ENCODE assay signal across 13 cellular contexts in genomic region chr12:85527192-85527591, GRCh38.
A peak's percentile ranks its signal among the peaks of the same experiment; 100 is the strongest.
DNase-seq lines count a peak whose midpoint lies in the region; ATAC-seq and TF ChIP-seq lines count a peak whose summit lies in the region.
"Had no signal": no experiment of that assay in that cellular context is flagged by ENCODE, and none has a peak within 500 bp of the region (broad histone marks: within the 10 kb centered on the region; RNA-seq: fewer than 3 reads in every experiment).

No MANE protein-coding gene starts in this region.

- no peaks in the 10 kb centered on the region for H4K20me1 ChIP-seq in DOHH2 (ENCODE audit: control insufficient read depth, insufficient read depth, low read depth, low read length)

- peaks cover 0 to 5% (median 0%) of the 10 kb centered on the region in 4 donors for H3K4me1 Mint-ChIP-seq in naive thymus-derived CD8-positive, alpha-beta T cell
- H3K4me1 Mint-ChIP-seq: nephron progenitor cell had no signal

- H3K79me2 ChIP-seq in DOHH2 (ENCODE audit: control insufficient read depth, low read length): no peaks in the 10 kb centered on the region

- H3K36me3 ChIP-seq in DOHH2 (ENCODE audit: control insufficient read depth, low read length) (no peaks in the 10 kb centered on the region), uterus (no peaks in the 10 kb centered on the region)

- H3F3A ChIP-seq in DOHH2 (ENCODE audit: control insufficient read depth, insufficient read depth): no peaks in the 10 kb centered on the region

- peak overlapping the region; percentile 58 for H3K4me2 ChIP-seq in DOHH2 (ENCODE audit: low read length)
- H3K4me2 ChIP-seq: A549 had no signal

- no peak overlapping the region for H3K4me3 Mint-ChIP-seq in naive thymus-derived CD8-positive, alpha-beta T cell
- H3K4me3 Mint-ChIP-seq: nephron progenitor cell had no signal

- H3K9me3 ChIP-seq in DOHH2 (ENCODE audit: control insufficient read depth, insufficient read depth, low read length) (no peaks in the 10 kb centered on the region), uterus (no peaks in the 10 kb centered on the region)
- H3K9me3 ChIP-seq: A549 had no signal

- no peaks in the 10 kb centered on the region for H3K27me3 Mint-ChIP-seq in naive thymus-derived CD8-positive, alpha-beta T cell

- TF ChIP-seq CTCF in DOHH2 (IDR thresholded peaks at IDR 0.05; ENCODE audit: low read depth, low read length, poor library complexity, severe bottlenecking) (no peak), uterus (IDR thresholded peaks at IDR 0.05) (no peak)

- no peak for DNase-seq in naive thymus-derived CD8-positive, alpha-beta T cell
- no peak for DNase-seq in uterus
- no peak for DNase-seq in effector CD4-positive, alpha-beta T cell
- no peak for DNase-seq in stimulated activated CD8-positive, alpha-beta memory T cell treated with anti-CD3 and anti-CD28 coated beads, Interleukin-4, amount 100 ng/mL, for 48 hours
- DNase-seq: activated effector memory CD4-positive, alpha-beta T cell treated with anti-CD3 and anti-CD28 coated beads, Interleukin-2, amount 50 U/mL, for 16 hours; central memory CD4-positive, alpha-beta T cell; nephron progenitor cell; stimulated activated CD4-positive, alpha-beta T cell treated with anti-CD3 and anti-CD28 coated beads, Interleukin-12 subunit alpha, Interleukin-12 subunit beta, amount 100 ng/mL, for 4 hours had no signal

- peaks cover 0 to 9% (median 0%) of the 10 kb centered on the region in 9 donors for H3K9me3 Mint-ChIP-seq in naive thymus-derived CD8-positive, alpha-beta T cell
- H3K9me3 Mint-ChIP-seq: nephron progenitor cell had no signal

- peaks cover 20% of the 10 kb centered on the region for H3K4me1 ChIP-seq in DOHH2 (ENCODE audit: control insufficient read depth, low read length)
- H3K4me1 ChIP-seq in uterus: no peaks in the 10 kb centered on the region
- H3K4me1 ChIP-seq: A549 had no signal

- H3K4me3 ChIP-seq in DOHH2 (ENCODE audit: low read length): peak overlapping the region; percentile 42
- H3K4me3 ChIP-seq in uterus: no peak overlapping the region
- H3K4me3 ChIP-seq: A549 had no signal

- H3K9me2 ChIP-seq in DOHH2 (replicated peaks; ENCODE audit: control insufficient read depth, low read length): no peaks in the 10 kb centered on the region

- ATAC-seq in GM19043 (IDR thresholded peaks at IDR 0.05; ENCODE audit: low read depth, unreplicated experiment) (peak; percentile 65), HG02571 (IDR thresholded peaks at IDR 0.05; ENCODE audit: unreplicated experiment) (peak; percentile 71), HG03280 (IDR thresholded peaks at IDR 0.05; ENCODE audit: unreplicated experiment) (peak; percentile 69)
- no peak for ATAC-seq in naive thymus-derived CD8-positive, alpha-beta T cell
- ATAC-seq: A549 had no signal

- peak overlapping the region; percentile 27 for H3K27ac ChIP-seq in DOHH2 (ENCODE audit: low read depth, low read length)
- no peak overlapping the region for H3K27ac ChIP-seq in uterus
- H3K27ac ChIP-seq: A549 had no signal

- POLR2A ChIA-PET in naive thymus-derived CD8-positive, alpha-beta T cell (lab: Charles Lee): no interaction called here

- intact Hi-C loops in uterus (cut with DNase I; ENCODE audit: low total_unique reads): no loop called here

- no peaks in the 10 kb centered on the region for H3K36me3 Mint-ChIP-seq in naive thymus-derived CD8-positive, alpha-beta T cell

- H3K27me3 ChIP-seq in DOHH2 (ENCODE audit: control insufficient read depth, low read length) (no peaks in the 10 kb centered on the region), uterus (no peaks in the 10 kb centered on the region)

- TF ChIP-seq POLR2A in uterus (IDR thresholded peaks at IDR 0.05): no peak

- no peak overlapping the region for H3K27ac Mint-ChIP-seq in naive thymus-derived CD8-positive, alpha-beta T cell

Comparison
In these comparisons a context has a peak if more than half of its experiments do, and no peak if none do; other contexts are left out.
1. ATAC-seq: peak in GM19043 (single experiment), HG02571 (single experiment) and HG03280 (single experiment); none in naive thymus-derived CD8-positive, alpha-beta T cell (0 of 2).